20 cellular contexts compared by ENCODE assay signal in genomic region chr12:131817241-131817640, GRCh38. TPM values are rescaled to one million over a fixed set of nuclear protein-coding genes. Genes with fewer than 3 reads are reported as not detected.
"Had no signal": no experiment of that assay in that cellular context is flagged by ENCODE, and none has a peak within 500 bp of the region (broad histone marks: within the 10 kb centered on the region; RNA-seq: fewer than 3 reads in every experiment).

No MANE protein-coding gene starts in this region.

- ATAC-seq: effector memory CD8-positive, alpha-beta T cell; gastroesophageal sphincter; left cardiac atrium; naive thymus-derived CD4-positive, alpha-beta T cell had no signal

- H3K4me1 ChIP-seq: esophagus squamous epithelium, gastroesophageal sphincter, left ventricle myocardium inferior, right atrium auricular region, sigmoid colon had no signal

- H3K36me3 ChIP-seq: esophagus squamous epithelium, gastroesophageal sphincter, left ventricle myocardium inferior, neutrophil, right atrium auricular region, sigmoid colon had no signal

- H3K4me3 Mint-ChIP-seq: dendritic cell treated with granulocyte-macrophage colony-stimulating factor and Interleukin-4, amounts not matched to agents 40 ng/mL and 50 ng/mL, for 4 days; effector memory CD8-positive, alpha-beta T cell; naive thymus-derived CD4-positive, alpha-beta T cell; nephron progenitor cell; type B pancreatic cell had no signal

- H3K27ac ChIP-seq: esophagus squamous epithelium, gastroesophageal sphincter, left ventricle myocardium inferior, neutrophil, right atrium auricular region, sigmoid colon, skin epidermis had no signal

- DNase-seq: effector memory CD8-positive, alpha-beta T cell; esophagus squamous epithelium; foreskin fibroblast; glutamatergic neuron; left cardiac atrium; left ventricle myocardium inferior; mesenchymal stem cell; naive thymus-derived CD4-positive, alpha-beta T cell; nephron progenitor cell; sigmoid colon; stimulated activated CD4-positive, alpha-beta T cell treated with anti-CD3 and anti-CD28 coated beads, Interleukin-2, amount 100 ng/mL, for 24 hours; stimulated activated CD4-positive, alpha-beta T cell treated with anti-CD3 and anti-CD28 coated beads, Interleukin-4, amount 100 ng/mL, for 4 hours; stimulated activated naive CD4-positive, alpha-beta T cell had no signal

- H3K27me3 Mint-ChIP-seq: dendritic cell treated with granulocyte-macrophage colony-stimulating factor and Interleukin-4, amounts not matched to agents 40 ng/mL and 50 ng/mL, for 4 days had no signal

- H3K27me3 ChIP-seq: esophagus squamous epithelium, neutrophil, right atrium auricular region, sigmoid colon had no signal

- H3K9me3 ChIP-seq: esophagus squamous epithelium, neutrophil, sigmoid colon had no signal

- H3K4me3 ChIP-seq: esophagus squamous epithelium, gastroesophageal sphincter, left ventricle myocardium inferior, lung, right atrium auricular region, sigmoid colon, skin epidermis had no signal

- H3K27ac Mint-ChIP-seq: dendritic cell treated with granulocyte-macrophage colony-stimulating factor and Interleukin-4, amounts not matched to agents 40 ng/mL and 50 ng/mL, for 4 days; effector memory CD8-positive, alpha-beta T cell; naive thymus-derived CD4-positive, alpha-beta T cell; nephron progenitor cell; type B pancreatic cell had no signal

RNA-seq across cellular contexts. Expression of gene MMP17, which starts 11.0 kb away (rescaled TPM):
- polyA plus RNA-seq: naive thymus-derived CD4-positive, alpha-beta T cell had no signal
